1 cellular context compared by ENCODE assay signal in genomic region chr9:135703726-135704125, GRCh38.
TF ChIP-seq lines count a peak whose summit lies in the region.

No MANE protein-coding gene starts in this region.

TF ChIP-seq in H1, 55 proteins besides CTCF, POLR2A, EP300 and RAD21:
- TF ChIP-seq YY1 (IDR thresholded peaks at IDR 0.05; ENCODE audit: low read depth, low read length) (no peak), NRF1 (IDR thresholded peaks at IDR 0.05; ENCODE audit: low read depth, low read length) (no peak), MAX (IDR thresholded peaks at IDR 0.05) (0 out of 2 replicates have a peak, but pooled peaks have one; percentile 37), CEBPB (IDR thresholded peaks at IDR 0.05; ENCODE audit: low read depth, low read length) (0 out of 2 replicates have a peak, but pooled peaks have one; percentile 13), CTBP2 (IDR thresholded peaks at IDR 0.05; ENCODE audit: borderline replicate concordance, insufficient read depth, insufficient read length, low read length) (peak; percentile 71), ASH2L (IDR thresholded peaks at IDR 0.05; ENCODE audit: low read length) (no peak), KDM5A (IDR thresholded peaks at IDR 0.05; ENCODE audit: low read length) (no peak), SIN3A (conservative IDR thresholded peaks at IDR 0.05 in 1 of 2, IDR thresholded peaks at IDR 0.05 in 1 of 2; ENCODE audit: low read depth in 1 of 2, low read length in 2 of 2) (no peak; a peak in 1 of 4 replicates)
